In genomic region chr15:22902578-22902977, GRCh38 we compare ENCODE assay signal across 2 cellular contexts.
TF ChIP-seq lines count a peak whose summit lies in the region.

No MANE protein-coding gene starts in this region.

TF ChIP-seq in IMR-90, 13 proteins besides CTCF, POLR2A, EP300 and RAD21:
- TF ChIP-seq BHLHE40 (IDR thresholded peaks at IDR 0.05; ENCODE audit: low read depth, low read length), result no peak
- TF ChIP-seq CEBPB (IDR thresholded peaks at IDR 0.05; ENCODE audit: low read depth, low read length), result no peak
- TF ChIP-seq CHD1 (IDR thresholded peaks at IDR 0.05; ENCODE audit: low read depth, low read length), result no peak
- no peak for TF ChIP-seq NFE2L2 (IDR thresholded peaks at IDR 0.05; ENCODE audit: low read depth, low read length)
- TF ChIP-seq MAZ (IDR thresholded peaks at IDR 0.05; ENCODE audit: borderline replicate concordance, low read depth, low read length), result no peak
- no peak for TF ChIP-seq MAFK (IDR thresholded peaks at IDR 0.05; ENCODE audit: low read depth, low read length)

TF ChIP-seq in H1, 55 proteins besides CTCF, POLR2A, EP300 and RAD21:
- TF ChIP-seq KDM1A (IDR thresholded peaks at IDR 0.05; ENCODE audit: borderline replicate concordance, low read length), result no peak
- TF ChIP-seq ATF3 (IDR thresholded peaks at IDR 0.05; ENCODE audit: insufficient read depth, low read depth, low read length), result peak; percentile 76; the same call in 1 of the 2 replicates
- TF ChIP-seq NANOG (IDR thresholded peaks at IDR 0.05; ENCODE audit: insufficient read depth, low read depth, low read length, poor library complexity, severe bottlenecking), result no peak
- peak; percentile 92 for TF ChIP-seq CEBPB (IDR thresholded peaks at IDR 0.05; ENCODE audit: low read depth, low read length)
- no peak for TF ChIP-seq TAF1 (IDR thresholded peaks at IDR 0.05; ENCODE audit: low read depth, low read length)
